21 cellular contexts compared by ENCODE assay signal in genomic region chr5:124172389-124173003, GRCh38.
"Had no signal": no experiment of that assay in that cellular context is flagged by ENCODE, and none has a peak within 500 bp of the region (broad histone marks: within the 10 kb centered on the region; RNA-seq: fewer than 3 reads in every experiment).

No MANE protein-coding gene starts in this region.

- H3K27ac ChIP-seq: KMS-11, RWPE1 had no signal

- H3K9me3 ChIP-seq: SK-N-SH had no signal

- DNase-seq: Kasumi-1, MM.1S, NCI-H1092 treated with DMSO at 0.1 percent for 48 hours, NCI-H1436, NCI-H187, NCI-H2029, NCI-H2081 treated with DMSO at 0.1 percent for 48 hours, NCI-H2171, NCI-H226, NCI-H446, NCI-H510A, NCI-H524 treated with DMSO at 0.1 percent for 48 hours, NCI-H69, NCI-H774, SHP77, SK-N-SH, SW 1271, T-cell had no signal

- H3K9ac ChIP-seq: KMS-11, SK-N-SH had no signal

- ATAC-seq: K562, T-cell had no signal

- H3K4me3 ChIP-seq: K562 had no signal

- H3K4me2 ChIP-seq: KMS-11, SK-N-SH had no signal

- H3K9me2 ChIP-seq: SK-N-SH had no signal
